ENCODE assay signal across 28 cellular contexts in the genomic region with DNA sequence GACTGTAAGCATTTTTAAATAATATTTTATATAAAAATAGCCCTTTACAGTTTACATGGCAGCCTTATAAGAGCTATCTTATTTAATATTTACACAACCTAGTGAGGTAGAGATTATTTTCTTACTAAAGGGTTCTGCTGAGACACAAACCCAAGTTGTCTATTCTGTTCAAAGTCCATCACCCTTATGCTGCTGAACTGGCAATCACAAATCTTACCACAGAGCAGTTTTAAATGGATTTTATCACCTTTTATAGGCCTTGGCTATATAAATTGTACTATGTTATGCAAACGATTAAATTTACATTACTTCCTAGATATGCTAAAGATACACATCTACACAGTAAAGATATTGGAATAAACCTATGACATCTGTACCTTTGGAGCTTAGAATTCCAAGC.
"Had no signal": no experiment of that assay in that cellular context is flagged by ENCODE, and none has a peak within 500 bp of the region (broad histone marks: within the 10 kb centered on the region; RNA-seq: fewer than 3 reads in every experiment).

No MANE protein-coding gene starts in this region.

- ATAC-seq: activated CD8-positive, alpha-beta T cell treated with anti-CD3 and anti-CD28 coated beads for 36 hours; activated naive CD8-positive, alpha-beta T cell treated with anti-CD3 and anti-CD28 coated beads, Interleukin-2, amount 50 U/mL, for 24 hours had no signal

- H3K27ac Mint-ChIP-seq: activated CD4-positive, alpha-beta T cell treated with anti-CD3 and anti-CD28 coated beads, Interleukin-2, amount 10 ng/mL, durations not matched to agents 24 days and 14 days; activated CD8-positive, alpha-beta T cell treated with anti-CD3 and anti-CD28 coated beads for 36 hours; activated naive CD4-positive, alpha-beta T cell treated with anti-CD3 and anti-CD28 coated beads, Interleukin-2, amount 10 ng/mL, durations not matched to agents 7 days and 5 days; activated naive CD8-positive, alpha-beta T cell; activated naive CD8-positive, alpha-beta T cell treated with anti-CD3 and anti-CD28 coated beads, Interleukin-2, amount 50 U/mL, for 24 hours; activated T-helper 1 cell treated with anti-CD3 and anti-CD28 coated beads, Interleukin-12 subunit alpha, Interleukin-12 subunit beta, Interleukin-2, Interleukin-4 antibody, amounts not matched to agents 30 ng/mL and 10 ng/mL and 1 ng/mL, durations not matched to agents 14 hours and 24 hours and 36 hours; T-helper 1 cell treated with Interleukin-12 subunit alpha and Interleukin-12 subunit beta and Interleukin-4 antibody, amounts not matched to agents 30 μg/mL and 1 μg/mL, for 36 hours; T-helper 2 cell treated with Interferon-gamma antibody and Interleukin-4, amounts not matched to agents 5 μg/mL and 100 μg/mL, for 36 hours had no signal

- H3K36me3 Mint-ChIP-seq: activated naive CD4-positive, alpha-beta T cell treated with anti-CD3 and anti-CD28 coated beads, Interleukin-2, amount 10 ng/mL, durations not matched to agents 7 days and 5 days; activated naive CD8-positive, alpha-beta T cell had no signal

- H3K9me3 ChIP-seq: MG63, Peyer's patch, SJSA1, SK-N-SH had no signal

- H3K27me3 ChIP-seq: brain microvascular endothelial cell, MG63, Peyer's patch, SJSA1 had no signal

- H3K36me3 ChIP-seq: brain microvascular endothelial cell, MG63, Peyer's patch, SJSA1 had no signal

- H3K4me2 ChIP-seq: SK-N-SH had no signal

- H3K9me2 ChIP-seq: SK-N-SH had no signal

- DNase-seq: activated CD4-positive, alpha-beta T cell treated with anti-CD3 and anti-CD28 coated beads, Interleukin-2, amount 10 ng/mL, durations not matched to agents 24 days and 14 days; activated CD4-positive, alpha-beta T cell treated with anti-CD3 and anti-CD28 coated beads, Interleukin-2, amount 50 U/mL, for 4 hours; activated CD8-positive, alpha-beta T cell treated with anti-CD3 and anti-CD28 coated beads for 36 hours; activated gamma-delta T cell treated with Interleukin-2 at 50 U/mL for 16 hours; activated naive CD4-positive, alpha-beta T cell treated with anti-CD3 and anti-CD28 coated beads, Interleukin-2, amount 10 ng/mL, durations not matched to agents 7 days and 5 days; activated naive CD8-positive, alpha-beta T cell treated with anti-CD3 and anti-CD28 coated beads, Interleukin-2, amount 50 U/mL, for 24 hours; activated T-cell treated with anti-CD3 and anti-CD28 coated beads, Interleukin-2, amount 50 U/mL, for 1 hour; aorta; brain microvascular endothelial cell; central memory CD4-positive, alpha-beta T cell; MG63; NCI-H1048; NCI-H1105 treated with DMSO at 0.1 percent for 48 hours; NCI-H1436; NCI-H1694 treated with DMSO at 0.1 percent for 48 hours; NCI-H2029; NCI-H2227 treated with DMSO at 0.1 percent for 48 hours; NCI-H446; NCI-H510A treated with DMSO at 0.1 percent for 48 hours; Peyer's patch; RPMI8226; SHP77 treated with DMSO at 0.1 percent for 48 hours; SK-N-SH had no signal

- H3K4me1 Mint-ChIP-seq: activated CD4-positive, alpha-beta T cell treated with anti-CD3 and anti-CD28 coated beads, Interleukin-2, amount 10 ng/mL, durations not matched to agents 24 days and 14 days; activated naive CD4-positive, alpha-beta T cell treated with anti-CD3 and anti-CD28 coated beads, Interleukin-2, amount 10 ng/mL, durations not matched to agents 7 days and 5 days; activated naive CD8-positive, alpha-beta T cell treated with anti-CD3 and anti-CD28 coated beads, Interleukin-2, amount 50 U/mL, for 24 hours had no signal

- H3K27ac ChIP-seq: brain microvascular endothelial cell, SJSA1 had no signal

- H3K9ac ChIP-seq: SK-N-SH had no signal

- H3K9me3 Mint-ChIP-seq: activated CD8-positive, alpha-beta T cell treated with anti-CD3 and anti-CD28 coated beads for 36 hours; activated naive CD4-positive, alpha-beta T cell treated with anti-CD3 and anti-CD28 coated beads, Interleukin-2, amount 10 ng/mL, durations not matched to agents 7 days and 5 days; activated T-helper 1 cell treated with anti-CD3 and anti-CD28 coated beads, Interleukin-12 subunit alpha, Interleukin-12 subunit beta, Interleukin-2, Interleukin-4 antibody, amounts not matched to agents 30 ng/mL and 10 ng/mL and 1 ng/mL, durations not matched to agents 14 hours and 24 hours and 36 hours; T-helper 1 cell treated with Interleukin-12 subunit alpha and Interleukin-12 subunit beta and Interleukin-4 antibody, amounts not matched to agents 30 μg/mL and 1 μg/mL, for 36 hours; T-helper 2 cell treated with Interferon-gamma antibody and Interleukin-4, amounts not matched to agents 5 μg/mL and 100 μg/mL, for 36 hours had no signal

- H3K4me3 Mint-ChIP-seq: activated CD4-positive, alpha-beta T cell treated with anti-CD3 and anti-CD28 coated beads, Interleukin-2, amount 10 ng/mL, durations not matched to agents 24 days and 14 days; activated CD8-positive, alpha-beta T cell treated with anti-CD3 and anti-CD28 coated beads for 36 hours; activated naive CD4-positive, alpha-beta T cell treated with anti-CD3 and anti-CD28 coated beads, Interleukin-2, amount 10 ng/mL, durations not matched to agents 7 days and 5 days; activated naive CD8-positive, alpha-beta T cell; activated naive CD8-positive, alpha-beta T cell treated with anti-CD3 and anti-CD28 coated beads, Interleukin-2, amount 50 U/mL, for 24 hours; activated T-helper 1 cell treated with anti-CD3 and anti-CD28 coated beads, Interleukin-12 subunit alpha, Interleukin-12 subunit beta, Interleukin-2, Interleukin-4 antibody, amounts not matched to agents 30 ng/mL and 10 ng/mL and 1 ng/mL, durations not matched to agents 14 hours and 24 hours and 36 hours; T-helper 1 cell treated with Interleukin-12 subunit alpha and Interleukin-12 subunit beta and Interleukin-4 antibody, amounts not matched to agents 30 μg/mL and 1 μg/mL, for 36 hours; T-helper 2 cell treated with Interferon-gamma antibody and Interleukin-4, amounts not matched to agents 5 μg/mL and 100 μg/mL, for 36 hours had no signal

- H3K4me3 ChIP-seq: MG63, Peyer's patch, SJSA1 had no signal
